Comparison of ENCODE assay signal across 14 cellular contexts in genomic region chr4:152510349-152511147, GRCh38. TPM values are rescaled to one million over a fixed set of nuclear protein-coding genes. Genes with fewer than 3 reads are reported as not detected.
DNase-seq lines count a peak whose midpoint lies in the region; ATAC-seq, FAIRE-seq and TF ChIP-seq lines count a peak whose summit lies in the region.
"Had no signal": no experiment of that assay in that cellular context is flagged by ENCODE, and none has a peak within 500 bp of the region (broad histone marks: within the 10 kb centered on the region; RNA-seq: fewer than 3 reads in every experiment).

No MANE protein-coding gene starts in this region.

- no peak overlapping the region for H3K4me3 ChIP-seq in right atrium auricular region

- no peaks in the 10 kb centered on the region for H3K4me1 ChIP-seq in right atrium auricular region

- peak; percentile 44 for ATAC-seq in HG02973 (IDR thresholded peaks at IDR 0.05; ENCODE audit: unreplicated experiment)
- peak; percentile 39 for ATAC-seq in activated CD8-positive, alpha-beta T cell treated with anti-CD3 and anti-CD28 coated beads, Interleukin-2, amount 10 ng/mL, durations not matched to agents 7 days and 5 days

- H3K9me3 Mint-ChIP-seq in activated CD8-positive, alpha-beta T cell treated with anti-CD3 and anti-CD28 coated beads, Interleukin-2, amount 10 ng/mL, durations not matched to agents 7 days and 5 days (ENCODE audit: insufficient read depth) = no peaks in the 10 kb centered on the region

- TF ChIP-seq CTCF in GM10248 (IDR thresholded peaks at IDR 0.05; ENCODE audit: control extremely low read depth, extremely low read depth, low read depth, missing control alignments) = no peak
- no peak for TF ChIP-seq CTCF in right atrium auricular region (IDR thresholded peaks at IDR 0.05)

- H3K4me3 Mint-ChIP-seq in activated CD8-positive, alpha-beta T cell treated with anti-CD3 and anti-CD28 coated beads, Interleukin-2, amount 10 ng/mL, durations not matched to agents 7 days and 5 days = peak overlapping the region; percentile 54

- H3K27me3 Mint-ChIP-seq in activated CD8-positive, alpha-beta T cell treated with anti-CD3 and anti-CD28 coated beads, Interleukin-2, amount 10 ng/mL, durations not matched to agents 7 days and 5 days (ENCODE audit: low read depth) = no peaks in the 10 kb centered on the region

- H3K27me3 ChIP-seq in right atrium auricular region = no peaks in the 10 kb centered on the region

- no peaks in the 10 kb centered on the region for H3K36me3 ChIP-seq in right atrium auricular region

- CTCF ChIA-PET in GM10248 (lab: Yijun Ruan, JAX) = interaction anchor here (1.0 to 2.8 kb wide), 3 partner anchors 10 to 20 kb away, joined by 4 to 19 read pairs (median 7); no protein-coding TSS in a partner anchor
- CTCF ChIA-PET in activated CD8-positive, alpha-beta T cell treated with anti-CD3 and anti-CD28 coated beads, Interleukin-2, amount 10 ng/mL, durations not matched to agents 7 days and 5 days (lab: Charles Lee) = interaction anchor here (2.1 kb wide), 1 partner anchor 9 kb away, joined by 9 read pairs; no protein-coding TSS in a partner anchor

- peak; percentile 86 for FAIRE-seq in GM19239 (lab: Jason Lieb, UNC)
- FAIRE-seq: colon had no signal

- H3K4me1 Mint-ChIP-seq in activated CD8-positive, alpha-beta T cell treated with anti-CD3 and anti-CD28 coated beads, Interleukin-2, amount 10 ng/mL, durations not matched to agents 7 days and 5 days (ENCODE audit: low read depth) = peaks cover 37% of the 10 kb centered on the region

- H3K27ac ChIP-seq in right atrium auricular region = no peak overlapping the region
- H3K27ac ChIP-seq: RWPE1, VCaP had no signal

- peaks cover 27% of the 10 kb centered on the region for H3K36me3 Mint-ChIP-seq in activated CD8-positive, alpha-beta T cell treated with anti-CD3 and anti-CD28 coated beads, Interleukin-2, amount 10 ng/mL, durations not matched to agents 7 days and 5 days (ENCODE audit: low read depth)

- DNase-seq in GM10248 (ENCODE audit: extremely low spot score) = peak; percentile 33
- no peak for DNase-seq in GM19239 (ENCODE audit: insufficient read length, low spot score)
- DNase-seq in activated CD8-positive, alpha-beta T cell treated with anti-CD3 and anti-CD28 coated beads, Interleukin-2, amount 10 ng/mL, durations not matched to agents 7 days and 5 days = no peak
- no peak for DNase-seq in stimulated activated CD4-positive, alpha-beta T cell treated with anti-CD3 and anti-CD28 coated beads, Interleukin-12 subunit alpha, Interleukin-12 subunit beta, amount 100 ng/mL, for 4 hours
- no peak for DNase-seq in right atrium auricular region (ENCODE audit: low spot score)
- DNase-seq in NCI-H128 (lab: John Stamatoyannopoulos, UW; ENCODE audit: unreplicated experiment) = no peak
- no peak for DNase-seq in D341Med (ENCODE audit: low spot score)
- DNase-seq: activated naive CD4-positive, alpha-beta T cell; occipital lobe; stimulated activated CD4-positive, alpha-beta T cell treated with anti-CD3 and anti-CD28 coated beads, Interleukin-2, amount 100 ng/mL, for 24 hours had no signal

- no peaks in the 10 kb centered on the region for H3K9me3 ChIP-seq in right atrium auricular region

- POLR2A ChIA-PET in GM10248 (lab: Yijun Ruan, JAX) = interaction anchor here (0.6 kb wide), 1 partner anchor 10 kb away, joined by 3 read pairs; no protein-coding TSS in a partner anchor
- POLR2A ChIA-PET in activated CD8-positive, alpha-beta T cell treated with anti-CD3 and anti-CD28 coated beads, Interleukin-2, amount 10 ng/mL, durations not matched to agents 7 days and 5 days (lab: Charles Lee) = no interaction called here

- H3K27ac Mint-ChIP-seq in activated CD8-positive, alpha-beta T cell treated with anti-CD3 and anti-CD28 coated beads, Interleukin-2, amount 10 ng/mL, durations not matched to agents 7 days and 5 days = no peak overlapping the region

RNA-seq across cellular contexts. Expression of gene FBXW7, which starts 25.3 kb away (rescaled TPM):
- total RNA-seq in activated CD8-positive, alpha-beta T cell treated with anti-CD3 and anti-CD28 coated beads, Interleukin-2, amount 10 ng/mL, durations not matched to agents 7 days and 5 days = 10 to 100 TPM; 50.6 to 56.9 TPM
- total RNA-seq in right atrium auricular region = 10 to 100 TPM; 39.9 to 49.4 TPM
